Comparison of ENCODE assay signal across 28 cellular contexts in the genomic region with DNA sequence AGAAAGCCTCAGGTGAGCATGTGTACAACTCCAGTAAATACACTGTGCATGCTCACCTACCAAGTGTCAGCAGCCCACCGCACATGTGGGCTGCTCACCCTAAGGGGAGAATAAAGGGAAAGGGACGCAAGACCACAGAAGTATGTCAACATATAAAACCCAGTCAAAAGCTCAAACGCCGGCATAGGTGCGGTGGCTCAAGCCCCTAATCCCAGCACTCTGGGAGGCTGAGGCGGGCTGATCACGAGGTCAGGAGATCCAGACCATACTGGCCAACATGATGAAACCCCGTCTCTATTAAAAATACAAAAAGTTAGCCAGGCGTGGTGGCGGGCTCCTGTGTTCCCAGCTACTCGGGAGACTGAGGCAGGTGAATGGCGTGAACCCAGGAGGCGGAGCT.
"Had no signal": no experiment of that assay in that cellular context is flagged by ENCODE, and none has a peak within 500 bp of the region (broad histone marks: within the 10 kb centered on the region; RNA-seq: fewer than 3 reads in every experiment).

No MANE protein-coding gene starts in this region.

- H3K4me3 ChIP-seq: stomach, suprapubic skin, testis, thoracic aorta, thyroid gland, tibial nerve, transverse colon, upper lobe of left lung, upper lobe of right lung, uterus, vagina had no signal

- ATAC-seq: stimulated activated effector memory CD8-positive, alpha-beta T cell treated with anti-CD3 and anti-CD28 coated beads, Interleukin-12 subunit alpha, Interleukin-12 subunit beta, amount 100 ng/mL, for 72 hours; stimulated activated memory B cell treated with anti-CD40 and anti-IgM and Interleukin-4, amounts not matched to agents 10 μg/mL and 1 μg/mL and 100 μg/mL, for 72 hours; stimulated activated naive B cell treated with anti-CD40 and anti-IgM and Interleukin-4, amounts not matched to agents 10 μg/mL and 1 μg/mL and 100 μg/mL, for 72 hours; stimulated activated naive CD8-positive, alpha-beta T cell treated with anti-CD3 and anti-CD28 coated beads, Interleukin-15, amount 100 ng/mL, for 72 hours; stimulated activated naive CD8-positive, alpha-beta T cell treated with anti-CD3 and anti-CD28 coated beads, Interleukin-15, Interleukin-2, amounts not matched to agents 100 U/mL and 50 U/mL, for 24 hours; upper lobe of right lung had no signal

- H3K4me3 Mint-ChIP-seq: stimulated activated effector memory CD8-positive, alpha-beta T cell treated with anti-CD3 and anti-CD28 coated beads, Interleukin-12 subunit alpha, Interleukin-12 subunit beta, amount 100 ng/mL, for 72 hours; stimulated activated memory B cell treated with anti-CD40 and anti-IgM and Interleukin-4, amounts not matched to agents 10 μg/mL and 1 μg/mL and 100 μg/mL, for 72 hours; stimulated activated naive B cell treated with anti-CD40 and anti-IgM and Interleukin-4, amounts not matched to agents 10 μg/mL and 1 μg/mL and 100 μg/mL, for 72 hours; stimulated activated naive CD8-positive, alpha-beta T cell treated with anti-CD3 and anti-CD28 coated beads, Interleukin-15, amount 100 ng/mL, for 72 hours; stimulated activated naive CD8-positive, alpha-beta T cell treated with anti-CD3 and anti-CD28 coated beads, Interleukin-15, Interleukin-2, amounts not matched to agents 100 ng/mL and 50 ng/mL, for 24 hours; type B pancreatic cell had no signal

- H3K9me3 Mint-ChIP-seq: type B pancreatic cell had no signal

- H3K4me1 Mint-ChIP-seq: stimulated activated effector memory CD8-positive, alpha-beta T cell treated with anti-CD3 and anti-CD28 coated beads, Interleukin-12 subunit alpha, Interleukin-12 subunit beta, amount 100 ng/mL, for 72 hours; stimulated activated memory B cell treated with anti-CD40 and anti-IgM and Interleukin-4, amounts not matched to agents 10 μg/mL and 1 μg/mL and 100 μg/mL, for 72 hours; stimulated activated naive B cell treated with anti-CD40 and anti-IgM and Interleukin-4, amounts not matched to agents 10 μg/mL and 1 μg/mL and 100 μg/mL, for 72 hours; stimulated activated naive CD8-positive, alpha-beta T cell treated with anti-CD3 and anti-CD28 coated beads, Interleukin-15, amount 100 ng/mL, for 72 hours had no signal

- H3K27me3 ChIP-seq: stomach, suprapubic skin, testis, thyroid gland, tibial nerve, transverse colon, upper lobe of left lung, upper lobe of right lung, uterus, vagina had no signal

- H3K27me3 Mint-ChIP-seq: stimulated activated memory B cell treated with anti-CD40 and anti-IgM and Interleukin-4, amounts not matched to agents 10 μg/mL and 1 μg/mL and 100 μg/mL, for 72 hours; stimulated activated naive B cell treated with anti-CD40 and anti-IgM and Interleukin-4, amounts not matched to agents 10 μg/mL and 1 μg/mL and 100 μg/mL, for 72 hours; stimulated activated naive CD8-positive, alpha-beta T cell treated with anti-CD3 and anti-CD28 coated beads, Interleukin-15, amount 100 ng/mL, for 72 hours; stimulated activated naive CD8-positive, alpha-beta T cell treated with anti-CD3 and anti-CD28 coated beads, Interleukin-15, Interleukin-2, amounts not matched to agents 100 ng/mL and 50 ng/mL, for 24 hours; type B pancreatic cell had no signal

- H3K9me3 ChIP-seq: stomach, suprapubic skin, testis, thoracic aorta, thyroid gland, tibial nerve, transverse colon, upper lobe of left lung, upper lobe of right lung, uterus, vagina had no signal

- H3K36me3 ChIP-seq: stomach, suprapubic skin, thoracic aorta, thyroid gland, tibial nerve, transverse colon, upper lobe of left lung, upper lobe of right lung, uterus, vagina had no signal

- H3K27ac ChIP-seq: stomach, suprapubic skin, testis, thoracic aorta, thyroid gland, tibial nerve, transverse colon, upper lobe of left lung, upper lobe of right lung, uterus, vagina had no signal

- H3K36me3 Mint-ChIP-seq: stimulated activated effector memory CD8-positive, alpha-beta T cell treated with anti-CD3 and anti-CD28 coated beads, Interleukin-12 subunit alpha, Interleukin-12 subunit beta, amount 100 ng/mL, for 72 hours; stimulated activated memory B cell treated with anti-CD40 and anti-IgM and Interleukin-4, amounts not matched to agents 10 μg/mL and 1 μg/mL and 100 μg/mL, for 72 hours; stimulated activated naive B cell treated with anti-CD40 and anti-IgM and Interleukin-4, amounts not matched to agents 10 μg/mL and 1 μg/mL and 100 μg/mL, for 72 hours; type B pancreatic cell had no signal

- DNase-seq: stimulated activated CD4-positive, alpha-beta T cell treated with anti-CD3 and anti-CD28 coated beads, Interleukin-2, amount 100 ng/mL, for 48 hours; stimulated activated CD4-positive, alpha-beta T cell treated with anti-CD3 and anti-CD28 coated beads, Interleukin-4, amount 100 ng/mL, for 1 hour; stimulated activated CD4-positive, alpha-beta T cell treated with anti-CD3 and anti-CD28 coated beads, Interleukin-4, amount 100 ng/mL, for 24 hours; stimulated activated CD4-positive, alpha-beta T cell treated with anti-CD3 and anti-CD28 coated beads, Interleukin-4, amount 100 ng/mL, for 4 hours; stimulated activated CD8-positive, alpha-beta memory T cell treated with anti-CD3 and anti-CD28 coated beads, Interleukin-4, amount 100 ng/mL, for 48 hours; stimulated activated naive B cell treated with anti-CD40 and anti-IgM and Interleukin-4, amounts not matched to agents 10 μg/mL and 1 μg/mL and 100 μg/mL, for 72 hours; stimulated activated naive CD4-positive, alpha-beta T cell; stimulated activated naive CD4-positive, alpha-beta T cell treated with Interleukin-2 at 50 U/mL for 16 hours; stimulated activated naive CD8-positive, alpha-beta T cell treated with anti-CD3 and anti-CD28 coated beads, Interleukin-15, amount 100 ng/mL, for 72 hours; stimulated activated naive CD8-positive, alpha-beta T cell treated with anti-CD3 and anti-CD28 coated beads, Interleukin-15, Interleukin-2, amounts not matched to agents 100 U/mL and 50 U/mL, for 24 hours; stomach; substantia nigra; testis; thyroid gland; transverse colon; trophoblast cell; upper lobe of right lung; uterus had no signal

- H3K27ac Mint-ChIP-seq: stimulated activated effector memory CD8-positive, alpha-beta T cell treated with anti-CD3 and anti-CD28 coated beads, Interleukin-12 subunit alpha, Interleukin-12 subunit beta, amount 100 ng/mL, for 72 hours; stimulated activated memory B cell treated with anti-CD40 and anti-IgM and Interleukin-4, amounts not matched to agents 10 μg/mL and 1 μg/mL and 100 μg/mL, for 72 hours; stimulated activated naive B cell treated with anti-CD40 and anti-IgM and Interleukin-4, amounts not matched to agents 10 μg/mL and 1 μg/mL and 100 μg/mL, for 72 hours; stimulated activated naive CD8-positive, alpha-beta T cell treated with anti-CD3 and anti-CD28 coated beads, Interleukin-15, amount 100 ng/mL, for 72 hours; stimulated activated naive CD8-positive, alpha-beta T cell treated with anti-CD3 and anti-CD28 coated beads, Interleukin-15, Interleukin-2, amounts not matched to agents 100 ng/mL and 50 ng/mL, for 24 hours; type B pancreatic cell had no signal

- H3K4me1 ChIP-seq: stomach, suprapubic skin, testis, thyroid gland, tibial nerve, transverse colon, upper lobe of left lung, upper lobe of right lung, uterus, vagina had no signal

- FAIRE-seq: urothelium cell line had no signal
